Comparison of ENCODE assay signal across 23 cellular contexts in genomic region chr3:37544869-37545352, GRCh38.
A peak's percentile ranks its signal among the peaks of the same experiment; 100 is the strongest.
DNase-seq lines count a peak whose midpoint lies in the region; ATAC-seq and TF ChIP-seq lines count a peak whose summit lies in the region.
"Had no signal": no experiment of that assay in that cellular context is flagged by ENCODE, and none has a peak within 500 bp of the region (broad histone marks: within the 10 kb centered on the region; RNA-seq: fewer than 3 reads in every experiment).

No MANE protein-coding gene starts in this region.

- H3K4me1 ChIP-seq in gastroesophageal sphincter, result peaks cover 0 to 55% (median 0%) of the 10 kb centered on the region in 3 donors
- H3K4me1 ChIP-seq in PC-9 (replicated peaks; ENCODE audit: insufficient read depth), result no peaks in the 10 kb centered on the region
- H3K4me1 ChIP-seq: body of pancreas, left lung had no signal

- no peaks in the 10 kb centered on the region for H3K79me2 ChIP-seq in PC-9 (ENCODE audit: low read depth)

- no peak for ATAC-seq in gastroesophageal sphincter
- ATAC-seq: activated T-cell treated with anti-CD3 and anti-CD28 coated beads, Interleukin-2, amount 50 U/mL, for 72 hours; body of pancreas; left lung; stimulated activated naive B cell treated with anti-CD40 and anti-IgM and Interleukin-4, amounts not matched to agents 10 μg/mL and 1 μg/mL and 100 μg/mL, for 72 hours had no signal

- H3K27ac ChIP-seq in VCaP (peak overlapping the region; percentile 65; the same call in 1 of the 2 replicates), gastroesophageal sphincter (peak overlapping the region in 3 of 4 donors; percentile 14 to 76 (median 63)), PC-9 (no peak overlapping the region)
- H3K27ac ChIP-seq: body of pancreas, C4-2B, GM23248, left lung had no signal

- no peaks in the 10 kb centered on the region for H4K20me1 ChIP-seq in PC-9 (ENCODE audit: insufficient read depth)

- POLR2A ChIA-PET in PC-9 (lab: Charles Lee; ENCODE audit: unreplicated experiment), result no interaction called here

- H3K4me3 ChIP-seq in gastroesophageal sphincter (no peak overlapping the region), MG63 (no peak overlapping the region), PC-9 (no peak overlapping the region)
- H3K4me3 ChIP-seq: body of pancreas, GM23248, left lung had no signal

- CTCF ChIA-PET in PC-9 (lab: Charles Lee), result no interaction called here

- peak overlapping the region; percentile 90 for H3K27ac Mint-ChIP-seq in neural crest cell (ENCODE audit: unreplicated experiment)
- H3K27ac Mint-ChIP-seq: activated T-cell treated with anti-CD3 and anti-CD28 coated beads, Interleukin-2, amount 50 U/mL, for 72 hours; HFFc6; nephron progenitor cell; stimulated activated naive B cell treated with anti-CD40 and anti-IgM and Interleukin-4, amounts not matched to agents 10 μg/mL and 1 μg/mL and 100 μg/mL, for 72 hours; T-helper 2 cell treated with Interferon-gamma antibody and Interleukin-4, amounts not matched to agents 5 μg/mL and 100 μg/mL, for 36 hours had no signal

- no peak for TF ChIP-seq EP300 in gastroesophageal sphincter (IDR thresholded peaks at IDR 0.05)

- DNase-seq in OCI-M1 (lab: John Stamatoyannopoulos, UW) (peak; percentile 23), neural crest cell (ENCODE audit: low read depth, low spot score) (no peak), GM19240 (ENCODE audit: insufficient read length, low spot score) (no peak), MG63 (no peak), PC-9 (no peak)
- DNase-seq: activated CD4-positive, CD25-positive, alpha-beta regulatory T cell; activated naive CD4-positive, alpha-beta T cell; activated T-cell treated with anti-CD3 and anti-CD28 coated beads, Interleukin-2, amount 50 U/mL, for 72 hours; body of pancreas; GM23248; HFFc6; KG1; left lung; NCI-H1417; NCI-H2107; NCI-H446; nephron progenitor cell; stimulated activated CD4-positive, alpha-beta T cell treated with anti-CD3 and anti-CD28 coated beads, Interleukin-15, amount 100 ng/mL, for 24 hours; stimulated activated naive B cell treated with anti-CD40 and anti-IgM and Interleukin-4, amounts not matched to agents 10 μg/mL and 1 μg/mL and 100 μg/mL, for 72 hours had no signal

- no peaks in the 10 kb centered on the region for H3K36me3 Mint-ChIP-seq in neural crest cell (ENCODE audit: low read depth)
- H3K36me3 Mint-ChIP-seq: stimulated activated naive B cell treated with anti-CD40 and anti-IgM and Interleukin-4, amounts not matched to agents 10 μg/mL and 1 μg/mL and 100 μg/mL, for 72 hours had no signal

- TF ChIP-seq POLR2A in gastroesophageal sphincter (IDR thresholded peaks at IDR 0.05), result no peak

- H3F3A ChIP-seq in PC-9 (ENCODE audit: insufficient read depth, low read depth), result no peaks in the 10 kb centered on the region

- H3K36me3 ChIP-seq in gastroesophageal sphincter, result peaks cover 0 to 49% of the 10 kb centered on the region in 2 donors
- no peaks in the 10 kb centered on the region for H3K36me3 ChIP-seq in MG63
- no peaks in the 10 kb centered on the region for H3K36me3 ChIP-seq in PC-9 (ENCODE audit: low read depth)

- H3K9me2 ChIP-seq in PC-9 (ENCODE audit: insufficient read depth), result no peaks in the 10 kb centered on the region

- H2AFZ ChIP-seq in PC-9, result no peak overlapping the region
- H2AFZ ChIP-seq: GM23248 had no signal

- no peak overlapping the region for H3K4me2 ChIP-seq in PC-9

- H3K27me3 ChIP-seq in gastroesophageal sphincter (no peaks in the 10 kb centered on the region), MG63 (no peaks in the 10 kb centered on the region), PC-9 (ENCODE audit: insufficient read depth, low read depth) (peaks cover 32% of the 10 kb centered on the region)
- H3K27me3 ChIP-seq: body of pancreas, left lung had no signal

- no TSS peak for BruUV-seq in PC-9 (replicated peaks; lab: Mats Ljungman, UMichigan)

- H3K9me3 Mint-ChIP-seq in neural crest cell, result no peaks in the 10 kb centered on the region
- H3K9me3 Mint-ChIP-seq: activated T-cell treated with anti-CD3 and anti-CD28 coated beads, Interleukin-2, amount 50 U/mL, for 72 hours; HFFc6; nephron progenitor cell; stimulated activated naive B cell treated with anti-CD40 and anti-IgM and Interleukin-4, amounts not matched to agents 10 μg/mL and 1 μg/mL and 100 μg/mL, for 72 hours; T-helper 2 cell treated with Interferon-gamma antibody and Interleukin-4, amounts not matched to agents 5 μg/mL and 100 μg/mL, for 36 hours had no signal

- intact Hi-C loops in PC-9 (cut with micrococcal nuclease; ENCODE audit: unreplicated experiment), result no loop called here

- TF ChIP-seq CTCF in VCaP (conservative IDR thresholded peaks at IDR 0.05) (no peak), gastroesophageal sphincter (IDR thresholded peaks at IDR 0.05) (no peak), neural crest cell (conservative IDR thresholded peaks at IDR 0.05) (no peak), PC-9 (conservative IDR thresholded peaks at IDR 0.05) (no peak)

- WGBS in gastroesophageal sphincter (ENCODE audit: low coverage in 1 of 2), 2 donors, result 60 to 90% methylated on average over 2 to 3 of the region's 5 CpGs

- no peak overlapping the region for H3K4me3 Mint-ChIP-seq in neural crest cell
- H3K4me3 Mint-ChIP-seq: activated T-cell treated with anti-CD3 and anti-CD28 coated beads, Interleukin-2, amount 50 U/mL, for 72 hours; HFFc6; nephron progenitor cell; stimulated activated naive B cell treated with anti-CD40 and anti-IgM and Interleukin-4, amounts not matched to agents 10 μg/mL and 1 μg/mL and 100 μg/mL, for 72 hours; T-helper 2 cell treated with Interferon-gamma antibody and Interleukin-4, amounts not matched to agents 5 μg/mL and 100 μg/mL, for 36 hours had no signal

- H3K4me1 Mint-ChIP-seq in neural crest cell, result peaks cover 23% of the 10 kb centered on the region
- H3K4me1 Mint-ChIP-seq: stimulated activated naive B cell treated with anti-CD40 and anti-IgM and Interleukin-4, amounts not matched to agents 10 μg/mL and 1 μg/mL and 100 μg/mL, for 72 hours had no signal

- H3K9me3 ChIP-seq in gastroesophageal sphincter (no peaks in the 10 kb centered on the region), MG63 (no peaks in the 10 kb centered on the region), PC-9 (ENCODE audit: insufficient read depth, low read depth) (no peaks in the 10 kb centered on the region)
- H3K9me3 ChIP-seq: body of pancreas, left lung had no signal

- H3K27me3 Mint-ChIP-seq in neural crest cell (ENCODE audit: low read depth), result no peaks in the 10 kb centered on the region
- H3K27me3 Mint-ChIP-seq: stimulated activated naive B cell treated with anti-CD40 and anti-IgM and Interleukin-4, amounts not matched to agents 10 μg/mL and 1 μg/mL and 100 μg/mL, for 72 hours had no signal
